In genomic region chr14:20191396-20191795, GRCh38 we compare ENCODE assay signal across 27 cellular contexts. TPM values are rescaled to one million over a fixed set of nuclear protein-coding genes. Genes with fewer than 3 reads are reported as not detected.
"Had no signal": no experiment of that assay in that cellular context is flagged by ENCODE, and none has a peak within 500 bp of the region (broad histone marks: within the 10 kb centered on the region; RNA-seq: fewer than 3 reads in every experiment).

No MANE protein-coding gene starts in this region.

- ATAC-seq: Panc1, PC-3 had no signal

- H3K27ac ChIP-seq: HL-60, KMS-11, RWPE1 had no signal

- H3K9ac ChIP-seq: KMS-11 had no signal

- DNase-seq: Kasumi-1; MV-4-11; NCI-H1048; NCI-H1105; NCI-H1417; NCI-H146; NCI-H1694 treated with DMSO at 0.1 percent for 48 hours; NCI-H1930; NCI-H2081; NCI-H2107; NCI-H2227 treated with DMSO at 0.1 percent for 48 hours; NCI-H524; NCI-H526 treated with DMSO at 0.1 percent for 48 hours; NCI-H748 treated with DMSO at 0.1 percent for 48 hours; NK-92 treated with Interleukin-12 subunit alpha and Interleukin-12 subunit beta, amount 100 ng/mL, for 24 hours; PC-3; SHP77 had no signal

- FAIRE-seq: HTR-8/SVneo had no signal

- H3K4me2 ChIP-seq: KMS-11 had no signal

RNA-seq across cellular contexts. Expression of gene OR11G2, which starts 0.7 kb away (rescaled TPM):
- total RNA-seq: MCF 10A; NCI-H460; OCI-LY7; PC-3; SK-MEL-5; T-helper 1 cell treated with Interleukin-12 subunit alpha and Interleukin-12 subunit beta and Interleukin-4 antibody, amounts not matched to agents 30 ng/mL and 1 ng/mL, for 36 hours had no signal

RNA-seq across cellular contexts. Expression of gene OR11H6, which starts 32.1 kb away (rescaled TPM):
- total RNA-seq: MCF 10A; NCI-H460; OCI-LY7; PC-3; SK-MEL-5; T-helper 1 cell treated with Interleukin-12 subunit alpha and Interleukin-12 subunit beta and Interleukin-4 antibody, amounts not matched to agents 30 ng/mL and 1 ng/mL, for 36 hours had no signal

RNA-seq across cellular contexts. Expression of gene OR11H7, which starts 37.4 kb away (rescaled TPM):
- total RNA-seq: MCF 10A; NCI-H460; OCI-LY7; PC-3; SK-MEL-5; T-helper 1 cell treated with Interleukin-12 subunit alpha and Interleukin-12 subunit beta and Interleukin-4 antibody, amounts not matched to agents 30 ng/mL and 1 ng/mL, for 36 hours had no signal

RNA-seq across cellular contexts. Expression of gene OR11H4, which starts 47.7 kb away (rescaled TPM):
- total RNA-seq: MCF 10A; NCI-H460; OCI-LY7; PC-3; SK-MEL-5; T-helper 1 cell treated with Interleukin-12 subunit alpha and Interleukin-12 subunit beta and Interleukin-4 antibody, amounts not matched to agents 30 ng/mL and 1 ng/mL, for 36 hours had no signal

RNA-seq across cellular contexts. Expression of gene OR4N5, which starts 52.8 kb away (rescaled TPM):
- total RNA-seq: MCF 10A; NCI-H460; OCI-LY7; PC-3; SK-MEL-5; T-helper 1 cell treated with Interleukin-12 subunit alpha and Interleukin-12 subunit beta and Interleukin-4 antibody, amounts not matched to agents 30 ng/mL and 1 ng/mL, for 36 hours had no signal
